In the genomic region with DNA sequence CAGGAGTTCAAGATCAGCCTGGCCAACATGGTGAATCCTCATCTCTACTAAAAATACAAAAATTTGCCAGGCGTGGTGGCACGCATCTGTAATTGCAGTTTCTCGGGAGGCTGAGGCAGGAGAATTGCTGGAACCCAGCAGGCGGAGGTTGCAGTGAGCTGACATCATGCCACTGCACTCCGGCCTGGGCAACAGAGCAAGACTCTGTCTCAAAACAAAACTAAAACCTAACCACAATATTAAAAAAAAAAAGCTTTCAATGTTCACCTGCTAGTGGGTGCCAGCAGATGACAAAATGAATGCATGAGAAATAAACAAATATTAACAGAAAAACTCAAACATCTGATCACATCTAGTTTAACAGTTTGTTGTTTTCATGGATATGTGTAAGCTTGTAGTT, we compare ENCODE assay signal across 2 cellular contexts.
A peak's percentile ranks its signal among the peaks of the same experiment; 100 is the strongest.
TF ChIP-seq lines count a peak whose summit lies in the region.

No MANE protein-coding gene starts in this region.

TF ChIP-seq in GM12878, 131 proteins besides CTCF, POLR2A, EP300 and RAD21 (continues in another document):
- TF ChIP-seq CREM (IDR thresholded peaks at IDR 0.05; ENCODE audit: low read depth) (peak; percentile 49; the same call in 1 of the 2 replicates), LARP7 (IDR thresholded peaks at IDR 0.05) (no peak), EZH2 (IDR thresholded peaks at IDR 0.05; ENCODE audit: borderline replicate concordance, control insufficient read depth, low read depth, low read length) (no peak), CBX3 (IDR thresholded peaks at IDR 0.05; ENCODE audit: borderline replicate concordance, low read depth) (no peak), FOXM1 (IDR thresholded peaks at IDR 0.05; ENCODE audit: low read depth, low read length) (peak; percentile 51; the same call in 1 of the 2 replicates), SMAD5 (IDR thresholded peaks at IDR 0.05; ENCODE audit: low read depth) (no peak), CBX5 (IDR thresholded peaks at IDR 0.05; ENCODE audit: low read depth) (no peak), WRNIP1 (IDR thresholded peaks at IDR 0.05; ENCODE audit: borderline replicate concordance, low read depth, low read length) (no peak), FOS (IDR thresholded peaks at IDR 0.05; ENCODE audit: borderline replicate concordance, extremely low read depth, insufficient read length) (no peak), ZNF274 (IDR thresholded peaks at IDR 0.05; ENCODE audit: insufficient read depth, insufficient read length) (no peak), CREB1 (IDR thresholded peaks at IDR 0.05; ENCODE audit: low read depth) (no peak), ATF7 (IDR thresholded peaks at IDR 0.05; ENCODE audit: low read depth) (peak; percentile 94), SUZ12 (IDR thresholded peaks at IDR 0.05; ENCODE audit: unreplicated experiment) (no peak), EGR1 (IDR thresholded peaks at IDR 0.05; ENCODE audit: borderline replicate concordance in 1 of 2, low read depth in 2 of 2, low read length in 2 of 2) (no peak), NR2F1 (conservative IDR thresholded peaks at IDR 0.05) (0 out of 2 replicates have a peak, but pooled peaks have one; percentile 30), SREBF2 (IDR thresholded peaks at IDR 0.05; ENCODE audit: low read length) (no peak), SIX5 (IDR thresholded peaks at IDR 0.05; ENCODE audit: low read depth, low read length, severe bottlenecking) (no peak), ZNF217 (IDR thresholded peaks at IDR 0.05) (peak; percentile 83; the same call in 1 of the 2 replicates), NFIC (IDR thresholded peaks at IDR 0.05; ENCODE audit: low read depth, low read length) (peak; percentile 45), IRF4 (IDR thresholded peaks at IDR 0.05; ENCODE audit: low read depth, low read length) (peak; percentile 36; the same call in 1 of the 2 replicates), JUND (IDR thresholded peaks at IDR 0.05; ENCODE audit: low read depth, low read length) (peak; percentile 73; the same call in 1 of the 2 replicates), ZNF24 (IDR thresholded peaks at IDR 0.05) (0 out of 2 replicates have a peak, but pooled peaks have one; percentile 35), IKZF2 (IDR thresholded peaks at IDR 0.05) (peak; percentile 19 to 35; a peak in 3 of 4 replicates), ZBTB33 (IDR thresholded peaks at IDR 0.05) (no peak), MEF2A (IDR thresholded peaks at IDR 0.05; ENCODE audit: insufficient read depth, low read depth, low read length) (no peak)
- TF ChIP-seq, protein P1, sequence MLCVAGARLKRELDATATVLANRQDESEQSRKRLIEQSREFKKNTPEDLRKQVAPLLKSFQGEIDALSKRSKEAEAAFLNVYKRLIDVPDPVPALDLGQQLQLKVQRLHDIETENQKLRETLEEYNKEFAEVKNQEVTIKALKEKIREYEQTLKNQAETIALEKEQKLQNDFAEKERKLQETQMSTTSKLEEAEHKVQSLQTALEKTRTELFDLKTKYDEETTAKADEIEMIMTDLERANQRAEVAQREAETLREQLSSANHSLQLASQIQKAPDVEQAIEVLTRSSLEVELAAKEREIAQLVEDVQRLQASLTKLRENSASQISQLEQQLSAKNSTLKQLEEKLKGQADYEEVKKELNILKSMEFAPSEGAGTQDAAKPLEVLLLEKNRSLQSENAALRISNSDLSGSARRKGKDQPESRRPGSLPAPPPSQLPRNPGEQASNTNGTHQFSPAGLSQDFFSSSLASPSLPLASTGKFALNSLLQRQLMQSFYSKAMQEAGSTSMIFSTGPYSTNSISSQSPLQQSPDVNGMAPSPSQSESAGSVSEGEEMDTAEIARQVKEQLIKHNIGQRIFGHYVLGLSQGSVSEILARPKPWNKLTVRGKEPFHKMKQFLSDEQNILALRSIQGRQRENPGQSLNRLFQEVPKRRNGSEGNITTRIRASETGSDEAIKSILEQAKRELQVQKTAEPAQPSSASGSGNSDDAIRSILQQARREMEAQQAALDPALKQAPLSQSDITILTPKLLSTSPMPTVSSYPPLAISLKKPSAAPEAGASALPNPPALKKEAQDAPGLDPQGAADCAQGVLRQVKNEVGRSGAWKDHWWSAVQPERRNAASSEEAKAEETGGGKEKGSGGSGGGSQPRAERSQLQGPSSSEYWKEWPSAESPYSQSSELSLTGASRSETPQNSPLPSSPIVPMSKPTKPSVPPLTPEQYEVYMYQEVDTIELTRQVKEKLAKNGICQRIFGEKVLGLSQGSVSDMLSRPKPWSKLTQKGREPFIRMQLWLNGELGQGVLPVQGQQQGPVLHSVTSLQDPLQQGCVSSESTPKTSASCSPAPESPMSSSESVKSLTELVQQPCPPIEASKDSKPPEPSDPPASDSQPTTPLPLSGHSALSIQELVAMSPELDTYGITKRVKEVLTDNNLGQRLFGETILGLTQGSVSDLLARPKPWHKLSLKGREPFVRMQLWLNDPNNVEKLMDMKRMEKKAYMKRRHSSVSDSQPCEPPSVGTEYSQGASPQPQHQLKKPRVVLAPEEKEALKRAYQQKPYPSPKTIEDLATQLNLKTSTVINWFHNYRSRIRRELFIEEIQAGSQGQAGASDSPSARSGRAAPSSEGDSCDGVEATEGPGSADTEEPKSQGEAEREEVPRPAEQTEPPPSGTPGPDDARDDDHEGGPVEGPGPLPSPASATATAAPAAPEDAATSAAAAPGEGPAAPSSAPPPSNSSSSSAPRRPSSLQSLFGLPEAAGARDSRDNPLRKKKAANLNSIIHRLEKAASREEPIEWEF (IDR thresholded peaks at IDR 0.05; ENCODE audit: insufficient replicate concordance, low read depth, low read length), result no peak

TF ChIP-seq in WTC11, 78 proteins besides CTCF, POLR2A, EP300 and RAD21:
- no peak for TF ChIP-seq OVOL2 (CRISPR knock-in tag; IDR thresholded peaks at IDR 0.05; ENCODE audit: borderline replicate concordance)
- TF ChIP-seq ZNF219 (CRISPR knock-in tag; IDR thresholded peaks at IDR 0.05; ENCODE audit: borderline replicate concordance), result no peak
- TF ChIP-seq NFATC4 (CRISPR knock-in tag; IDR thresholded peaks at IDR 0.05), result no peak
- TF ChIP-seq SOX15 (CRISPR knock-in tag; IDR thresholded peaks at IDR 0.05), result no peak
- no peak for TF ChIP-seq ATF6 (CRISPR knock-in tag; IDR thresholded peaks at IDR 0.05)
- no peak for TF ChIP-seq CDX4 (CRISPR knock-in tag; IDR thresholded peaks at IDR 0.05; ENCODE audit: borderline replicate concordance)
- TF ChIP-seq NR1H2 (CRISPR knock-in tag; IDR thresholded peaks at IDR 0.05), result no peak
- no peak for TF ChIP-seq TCF7 (CRISPR knock-in tag; IDR thresholded peaks at IDR 0.05; ENCODE audit: low read depth)
- TF ChIP-seq TP53 (CRISPR knock-in tag; IDR thresholded peaks at IDR 0.05), result no peak
- TF ChIP-seq GRHL2 (CRISPR knock-in tag; IDR thresholded peaks at IDR 0.05; ENCODE audit: insufficient replicate concordance, severe bottlenecking), result no peak
- no peak for TF ChIP-seq ZNF138 (CRISPR knock-in tag; conservative IDR thresholded peaks at IDR 0.05)
